ENCODE assay signal across 8 cellular contexts in genomic region chr3:42979044-42979962, GRCh38. TPM values are rescaled to one million over a fixed set of nuclear protein-coding genes. Genes with fewer than 3 reads are reported as not detected.
DNase-seq lines count a peak whose midpoint lies in the region; ATAC-seq and TF ChIP-seq lines count a peak whose summit lies in the region.

Gene GASK1A, plus strand, starts transcription at chr3:42979311. Its CDS starts 332 bp downstream, at chr3:42979643.

- peaks cover 0 to 19% (median 5%) of the 10 kb centered on the region in 7 donors for H3K9me3 Mint-ChIP-seq in CD4-positive, CD25-positive, alpha-beta regulatory T cell
- peaks cover 8% of the 10 kb centered on the region for H3K9me3 Mint-ChIP-seq in activated T-cell treated with anti-CD3 and anti-CD28 coated beads, Interleukin-2, amount 50 U/mL, for 4 hours
- peaks cover 11% of the 10 kb centered on the region for H3K9me3 Mint-ChIP-seq in osteocyte (ENCODE audit: unreplicated experiment)

- TF ChIP-seq CTCF in heart left ventricle (IDR thresholded peaks at IDR 0.05) (peak in 1 of 12 donors; percentile 2), osteocyte (IDR thresholded peaks at IDR 0.05) (no peak), OCI-LY7 (conservative IDR thresholded peaks at IDR 0.05; ENCODE audit: low read length) (no peak)

- 1 to 5% (median 2%) methylated on average over 37 to 79 of the region's 79 CpGs for WGBS in heart left ventricle, 4 donors

- H3K27me3 ChIP-seq in CD4-positive, CD25-positive, alpha-beta regulatory T cell (ENCODE audit: control insufficient read depth, insufficient read depth, low read length) = peaks cover 24% of the 10 kb centered on the region
- peaks cover 5 to 40% (median 12%) of the 10 kb centered on the region in 9 donors for H3K27me3 ChIP-seq in heart left ventricle
- H3K27me3 ChIP-seq in SJCRH30 = no peaks in the 10 kb centered on the region

- peak in 1 of 3 donors; percentile 14 for DNase-seq in CD4-positive, CD25-positive, alpha-beta regulatory T cell
- DNase-seq in KG1 (lab: John Stamatoyannopoulos, UW) (peak; percentile 9), heart left ventricle (peak; percentile 38 to 75 (median 50)), osteocyte (ENCODE audit: extremely low spot score, unreplicated experiment) (no peak), epidermal melanocyte (ENCODE audit: insufficient read length, low spot score) (no peak), SJCRH30 (no peak), OCI-LY7 (ENCODE audit: low spot score) (no peak)
- no peak for DNase-seq in activated T-cell treated with anti-CD3 and anti-CD28 coated beads, Interleukin-2, amount 50 U/mL, for 4 hours

- H3K4me3 ChIP-seq in CD4-positive, CD25-positive, alpha-beta regulatory T cell (ENCODE audit: low read depth, low read length) = no peak within 1 kb of the TSS
- H3K4me3 ChIP-seq in heart left ventricle (peak within 1 kb of the TSS; percentile 9 to 75 (median 61)), SJCRH30 (no peak within 1 kb of the TSS), OCI-LY7 (ENCODE audit: low read depth, low read length, poor library complexity, severe bottlenecking) (no peak within 1 kb of the TSS)

- H3K4me3 Mint-ChIP-seq in CD4-positive, CD25-positive, alpha-beta regulatory T cell = peak within 1 kb of the TSS; percentile 34 to 82 (median 58)
- peak within 1 kb of the TSS; percentile 69 for H3K4me3 Mint-ChIP-seq in activated T-cell treated with anti-CD3 and anti-CD28 coated beads, Interleukin-2, amount 50 U/mL, for 4 hours
- peak within 1 kb of the TSS; percentile 62 for H3K4me3 Mint-ChIP-seq in osteocyte (ENCODE audit: unreplicated experiment)

- no peak within 1 kb of the TSS for H3K4me2 ChIP-seq in OCI-LY7 (ENCODE audit: low read length)

- H4K20me1 ChIP-seq in OCI-LY7 (ENCODE audit: insufficient read depth, low read length) = no peaks in the 10 kb centered on the region

- BruUV-seq in OCI-LY7 (replicated peaks; lab: Mats Ljungman, UMichigan) = no TSS peak

- no peak within 1 kb of the TSS for H2AFZ ChIP-seq in OCI-LY7 (ENCODE audit: low read length)

- CTCF ChIA-PET in OCI-LY7 (lab: Charles Lee; ENCODE audit: unreplicated experiment) = no interaction called here

- no peak within 1 kb of the TSS for H3K27ac Mint-ChIP-seq in CD4-positive, CD25-positive, alpha-beta regulatory T cell
- no peak within 1 kb of the TSS for H3K27ac Mint-ChIP-seq in osteocyte (ENCODE audit: unreplicated experiment)

- H3K9me3 ChIP-seq in CD4-positive, CD25-positive, alpha-beta regulatory T cell (ENCODE audit: control insufficient read depth in 2 of 2, low read length in 2 of 2) = peaks cover 1 to 5% of the 10 kb centered on the region in 2 experiments
- H3K9me3 ChIP-seq in heart left ventricle (peaks cover 0 to 11% (median 1%) of the 10 kb centered on the region in 12 donors), SJCRH30 (replicated peaks) (no peaks in the 10 kb centered on the region), OCI-LY7 (ENCODE audit: low read length) (no peaks in the 10 kb centered on the region)

- POLR2A ChIA-PET in OCI-LY7 (lab: Charles Lee) = interaction anchor here (0.6 kb wide), 1 partner anchor 1187 kb away, joined by 3 read pairs; no protein-coding TSS in a partner anchor

- H3K9me2 ChIP-seq in OCI-LY7 (ENCODE audit: insufficient read depth, low read length) = no peaks in the 10 kb centered on the region

- intact Hi-C loops in heart left ventricle (cut with DNase I) (loop anchor here in 1 of 10 donors (10.0 kb wide), 1 partner anchor 95 kb away; no protein-coding TSS in a partner anchor), OCI-LY7 (cut with micrococcal nuclease; ENCODE audit: unreplicated experiment) (no loop called here)

- H3K27me3 Mint-ChIP-seq in CD4-positive, CD25-positive, alpha-beta regulatory T cell = peaks cover 61% of the 10 kb centered on the region
- H3K27me3 Mint-ChIP-seq in activated T-cell treated with anti-CD3 and anti-CD28 coated beads, Interleukin-2, amount 50 U/mL, for 4 hours (ENCODE audit: low read depth) = peaks cover 35% of the 10 kb centered on the region
- H3K27me3 Mint-ChIP-seq in osteocyte (ENCODE audit: unreplicated experiment) = peaks cover 47% of the 10 kb centered on the region

- no peak for TF ChIP-seq POLR2A in heart left ventricle (IDR thresholded peaks at IDR 0.05)

- H3K36me3 ChIP-seq in CD4-positive, CD25-positive, alpha-beta regulatory T cell (ENCODE audit: control insufficient read depth, insufficient read depth, low read length) = no peaks in the 10 kb centered on the region
- H3K36me3 ChIP-seq in heart left ventricle (no peaks in the 10 kb centered on the region), SJCRH30 (no peaks in the 10 kb centered on the region), OCI-LY7 (ENCODE audit: insufficient read depth, low read length) (no peaks in the 10 kb centered on the region)

- peaks cover 10% of the 10 kb centered on the region for H3K4me1 ChIP-seq in CD4-positive, CD25-positive, alpha-beta regulatory T cell (ENCODE audit: control insufficient read depth, insufficient read depth, low read length, poor library complexity, severe bottlenecking)
- H3K4me1 ChIP-seq in heart left ventricle (peaks cover 0 to 25% (median 8%) of the 10 kb centered on the region in 12 donors), SJCRH30 (no peaks in the 10 kb centered on the region), OCI-LY7 (ENCODE audit: insufficient read depth, low read length, poor library complexity, severe bottlenecking) (no peaks in the 10 kb centered on the region)

- no peak within 1 kb of the TSS for H3K27ac ChIP-seq in CD4-positive, CD25-positive, alpha-beta regulatory T cell (ENCODE audit: insufficient read depth, low read length, poor library complexity, severe bottlenecking)
- peak within 1 kb of the TSS in 1 of 12 donors; percentile 47 for H3K27ac ChIP-seq in heart left ventricle
- H3K27ac ChIP-seq in SJCRH30 = no peak within 1 kb of the TSS
- no peak within 1 kb of the TSS for H3K27ac ChIP-seq in OCI-LY7 (ENCODE audit: low read depth, low read length, poor library complexity, severe bottlenecking)

- peaks cover 0 to 10% (median 2%) of the 10 kb centered on the region in 4 donors for H3K4me1 Mint-ChIP-seq in CD4-positive, CD25-positive, alpha-beta regulatory T cell
- H3K4me1 Mint-ChIP-seq in activated T-cell treated with anti-CD3 and anti-CD28 coated beads, Interleukin-2, amount 50 U/mL, for 4 hours (ENCODE audit: low read depth) = peaks cover 5% of the 10 kb centered on the region
- H3K4me1 Mint-ChIP-seq in osteocyte (ENCODE audit: unreplicated experiment) = peaks cover 7% of the 10 kb centered on the region

- H3K79me2 ChIP-seq in OCI-LY7 (ENCODE audit: insufficient read depth, low read depth, low read length) = no peaks in the 10 kb centered on the region

- no peaks in the 10 kb centered on the region for H3K36me3 Mint-ChIP-seq in CD4-positive, CD25-positive, alpha-beta regulatory T cell
- H3K36me3 Mint-ChIP-seq in activated T-cell treated with anti-CD3 and anti-CD28 coated beads, Interleukin-2, amount 50 U/mL, for 4 hours (ENCODE audit: insufficient read depth) = no peaks in the 10 kb centered on the region
- H3K36me3 Mint-ChIP-seq in osteocyte (ENCODE audit: unreplicated experiment) = no peaks in the 10 kb centered on the region

- peak; percentile 31 to 52 for ATAC-seq in CD4-positive, CD25-positive, alpha-beta regulatory T cell (ENCODE audit: low read depth in 2 of 2)
- peak; percentile 82 to 84 for ATAC-seq in activated T-cell treated with anti-CD3 and anti-CD28 coated beads, Interleukin-2, amount 50 U/mL, for 4 hours
- ATAC-seq in heart left ventricle = peak in 3 of 4 donors; percentile 74 to 82 (median 75)

RNA-seq across cellular contexts. Expression of gene GASK1A, which starts in this region (rescaled TPM):
- not detected for total RNA-seq in CD4-positive, CD25-positive, alpha-beta regulatory T cell
- polyA plus RNA-seq in CD4-positive, CD25-positive, alpha-beta regulatory T cell = not detected
- total RNA-seq in activated T-cell treated with anti-CD3 and anti-CD28 coated beads, Interleukin-2, amount 50 U/mL, for 4 hours = not detected
- total RNA-seq in heart left ventricle = 1 to 10 TPM in 2 of 9 donors, under 1 TPM in 7; 0.19 to 2.5 (median 0.52) TPM
- under 1 TPM; 0.23 to 0.47 TPM for polyA plus RNA-seq in heart left ventricle
- total RNA-seq in osteocyte = not detected in 2 replicates
- total RNA-seq in SJCRH30 (2014; rRNA removed; shearing (Covaris generic)) = not detected in 2 replicates
- total RNA-seq in OCI-LY7 (2014; rRNA removed; shearing (Covaris generic)) = not detected in 2 replicates
- total RNA-seq in OCI-LY7 (2022) = not detected in 2 replicates

Comparison
In these comparisons a context has a peak if more than half of its experiments do, and no peak if none do; other contexts are left out.
1. Peak in ATAC-seq in CD4-positive, CD25-positive, alpha-beta regulatory T cell; RNA of the gene not detected or under 1 TPM.
2. Peak in ATAC-seq in activated T-cell treated with anti-CD3 and anti-CD28 coated beads, Interleukin-2, amount 50 U/mL, for 4 hours; RNA of the gene not detected or under 1 TPM.
3. DNase-seq: peak in KG1 (single experiment) and heart left ventricle (5 of 5); none in activated T-cell treated with anti-CD3 and anti-CD28 coated beads, Interleukin-2, amount 50 U/mL, for 4 hours (single experiment), osteocyte (single experiment), epidermal melanocyte (single experiment), SJCRH30 (0 of 2) and OCI-LY7 (single experiment).
4. H3K4me3 ChIP-seq: peak in heart left ventricle (12 of 12); none in CD4-positive, CD25-positive, alpha-beta regulatory T cell (single experiment), SJCRH30 (single experiment) and OCI-LY7 (single experiment).
5. Peak in every context shown above with its lines, with median percentiles within 50 percentile points of each other: ATAC-seq and H3K4me3 Mint-ChIP-seq.